Comparison of ENCODE assay signal across 1 cellular context in genomic region chr3:177589921-177590336, GRCh38.
TF ChIP-seq lines count a peak whose summit lies in the region.

No MANE protein-coding gene starts in this region.

TF ChIP-seq in HepG2, 621 proteins besides CTCF, POLR2A, EP300 and RAD21 (continued from another document):
- TF ChIP-seq TRAFD1 (CRISPR knock-in tag; IDR thresholded peaks at IDR 0.05; ENCODE audit: borderline replicate concordance) (no peak), ZNF121 (CRISPR knock-in tag; IDR thresholded peaks at IDR 0.05) (no peak), PAXIP1 (CRISPR knock-in tag; conservative IDR thresholded peaks at IDR 0.05) (0 out of 2 replicates have a peak, but pooled peaks have one; percentile 19), ARID2 (CRISPR knock-in tag; IDR thresholded peaks at IDR 0.05; ENCODE audit: borderline replicate concordance) (no peak), SOX6 (IDR thresholded peaks at IDR 0.05) (no peak), SOX6 (CRISPR knock-in tag; IDR thresholded peaks at IDR 0.05) (peak; percentile 77; the same call in 1 of the 2 replicates), SOX5 (CRISPR knock-in tag; IDR thresholded peaks at IDR 0.05; ENCODE audit: borderline replicate concordance) (peak; percentile 85; the same call in 1 of the 2 replicates), NR2F6 (IDR thresholded peaks at IDR 0.05) (peak; percentile 18; the same call in 1 of the 2 replicates), NR2F6 (CRISPR knock-in tag; IDR thresholded peaks at IDR 0.05) (no peak), SRSF4 (IDR thresholded peaks at IDR 0.05; ENCODE audit: low read depth, low read length, poor library complexity, severe bottlenecking) (no peak), ZNF460 (CRISPR knock-in tag; IDR thresholded peaks at IDR 0.05; ENCODE audit: borderline replicate concordance) (no peak), HMG20A (CRISPR knock-in tag; IDR thresholded peaks at IDR 0.05; ENCODE audit: borderline replicate concordance) (peak; percentile 47; the same call in 1 of the 2 replicates), ZNF567 (CRISPR knock-in tag; IDR thresholded peaks at IDR 0.05; ENCODE audit: borderline replicate concordance) (no peak), ZNF672 (CRISPR knock-in tag; IDR thresholded peaks at IDR 0.05) (no peak), ARID5B (CRISPR knock-in tag; IDR thresholded peaks at IDR 0.05) (peak; percentile 62), SIX1 (CRISPR knock-in tag; IDR thresholded peaks at IDR 0.05; ENCODE audit: borderline replicate concordance) (peak; percentile 77; the same call in 1 of the 2 replicates), SNRNP70 (IDR thresholded peaks at IDR 0.05; ENCODE audit: low read depth, low read length) (no peak), ZNF3 (CRISPR knock-in tag; IDR thresholded peaks at IDR 0.05) (no peak)
